In the genomic region with DNA sequence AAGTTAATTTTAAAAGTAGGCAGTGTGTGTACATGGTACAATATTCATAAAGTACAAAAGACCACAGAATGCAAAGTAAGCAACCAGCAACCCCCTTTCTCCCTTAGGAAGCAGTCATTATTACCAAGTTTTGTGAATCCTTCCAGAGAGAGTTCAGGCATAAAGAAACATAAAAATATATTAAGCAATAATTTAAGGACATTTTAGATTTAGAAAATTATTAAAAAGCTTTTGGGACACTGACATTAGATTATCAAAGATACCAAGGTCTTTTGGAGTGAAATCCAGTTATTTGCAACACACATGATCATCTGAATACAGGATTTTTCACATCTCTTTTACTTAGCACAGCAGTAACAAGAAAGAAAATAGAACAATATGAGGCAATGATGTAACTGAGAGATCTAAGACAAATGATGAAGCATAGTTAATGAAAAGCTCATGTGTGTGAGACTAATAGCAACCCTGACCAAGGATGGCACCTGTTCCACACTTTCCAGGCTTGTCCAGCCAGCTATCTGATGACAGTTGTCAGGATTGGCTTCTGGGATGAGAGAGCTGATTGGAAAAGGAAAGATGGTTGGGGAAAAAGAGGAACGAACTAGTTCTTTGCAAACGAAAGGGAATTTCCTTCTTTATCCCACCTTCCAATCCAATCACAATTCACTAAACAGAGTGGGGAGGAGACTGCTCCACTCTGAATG, we compare ENCODE assay signal across 14 cellular contexts.
DNase-seq lines count a peak whose midpoint lies in the region; ATAC-seq lines count a peak whose summit lies in the region.
"Had no signal": no experiment of that assay in that cellular context is flagged by ENCODE, and none has a peak within 500 bp of the region (broad histone marks: within the 10 kb centered on the region; RNA-seq: fewer than 3 reads in every experiment).

No MANE protein-coding gene starts in this region.

- peaks cover 2% of the 10 kb centered on the region for H3K79me2 ChIP-seq in ACC112 (ENCODE audit: control insufficient read depth, insufficient read depth, low read length, unreplicated experiment)

- H3K4me1 ChIP-seq in ACC112 (ENCODE audit: control insufficient read depth, insufficient read depth, low read length, unreplicated experiment) (peaks cover 41% of the 10 kb centered on the region), HUES64 (ENCODE audit: insufficient read depth, low read length) (peaks cover 13% of the 10 kb centered on the region; the same call in 1 of the 2 replicates), mesodermal cell (ENCODE audit: control insufficient read depth, insufficient read depth, low read length, poor library complexity, severe bottlenecking) (peaks cover 14% of the 10 kb centered on the region)
- H3K4me1 ChIP-seq in effector memory CD4-positive, alpha-beta T cell (ENCODE audit: control insufficient read depth, insufficient read depth, low read length, poor library complexity, severe bottlenecking) = no peaks in the 10 kb centered on the region
- H3K4me1 ChIP-seq: esophagus muscularis mucosa, tibial artery had no signal

- H3K36me3 ChIP-seq in ACC112 (ENCODE audit: insufficient read depth, low read length) = no peaks in the 10 kb centered on the region
- H3K36me3 ChIP-seq in HUES64 (ENCODE audit: insufficient read depth, low read length) = no peaks in the 10 kb centered on the region
- H3K36me3 ChIP-seq in mesodermal cell (ENCODE audit: control insufficient read depth, insufficient read depth, low read length) = no peaks in the 10 kb centered on the region
- H3K36me3 ChIP-seq in effector memory CD4-positive, alpha-beta T cell (ENCODE audit: control insufficient read depth, insufficient read depth, low read length) = no peaks in the 10 kb centered on the region
- H3K36me3 ChIP-seq: esophagus muscularis mucosa, tibial artery had no signal

- H3K9me3 ChIP-seq in HUES64 (ENCODE audit: insufficient read depth, low read depth, low read length) (no peaks in the 10 kb centered on the region), mesodermal cell (ENCODE audit: control insufficient read depth, low read length) (no peaks in the 10 kb centered on the region)
- no peaks in the 10 kb centered on the region for H3K9me3 ChIP-seq in effector memory CD4-positive, alpha-beta T cell (ENCODE audit: control insufficient read depth, low read length)
- H3K9me3 ChIP-seq: esophagus muscularis mucosa, tibial artery had no signal

- H3K27me3 ChIP-seq in ACC112 (ENCODE audit: insufficient read depth, low read length) (no peaks in the 10 kb centered on the region), HUES64 (ENCODE audit: insufficient read depth, low read length) (no peaks in the 10 kb centered on the region)
- H3K27me3 ChIP-seq in effector memory CD4-positive, alpha-beta T cell (replicated peaks; ENCODE audit: control insufficient read depth, insufficient read depth, low read length, poor library complexity, severe bottlenecking) = no peaks in the 10 kb centered on the region
- H3K27me3 ChIP-seq: esophagus muscularis mucosa, tibial artery had no signal

- H3K4me3 ChIP-seq in ACC112 (ENCODE audit: low read depth, low read length) (peak overlapping the region; percentile 60), HUES64 (ENCODE audit: low read length) (no peak overlapping the region), mesodermal cell (ENCODE audit: extremely low read depth, insufficient read depth, low read length, poor library complexity, severe bottlenecking) (no peak overlapping the region)
- H3K4me3 ChIP-seq in effector memory CD4-positive, alpha-beta T cell (ENCODE audit: insufficient read depth, low read depth, low read length, poor library complexity, severe bottlenecking) = no peak overlapping the region
- H3K4me3 ChIP-seq: esophagus muscularis mucosa, tibial artery had no signal

- H3K9ac ChIP-seq in HUES64 (ENCODE audit: low read depth, low read length) = no peak overlapping the region

- peak overlapping the region; percentile 98 for H3K27ac ChIP-seq in ACC112 (ENCODE audit: low read depth, low read length)
- peak overlapping the region; percentile 56 for H3K27ac ChIP-seq in HUES64 (ENCODE audit: low read depth, low read length)
- peak overlapping the region; percentile 3 for H3K27ac ChIP-seq in caudate nucleus (ENCODE audit: low read depth, low read length)
- H3K27ac ChIP-seq in mesodermal cell (ENCODE audit: low read depth, low read length, severe bottlenecking) = peak overlapping the region; percentile 82
- H3K27ac ChIP-seq in effector memory CD4-positive, alpha-beta T cell (ENCODE audit: insufficient read depth, low read length, poor library complexity, severe bottlenecking) = no peak overlapping the region
- H3K27ac ChIP-seq: esophagus muscularis mucosa, tibial artery had no signal

- WGBS in HUES64 = 56% methylated on average over 1 of the region's 2 CpGs
- no CpG with 5 or more reads among the region's 2 CpGs for WGBS in mesodermal cell (ENCODE audit: insufficient coverage in 2 of 2), 2 experiments

- DNase-seq in caudate nucleus (lab: John Stamatoyannopoulos, UW) (no peak), NCI-H1048 (lab: John Stamatoyannopoulos, UW) (no peak), cerebellum (ENCODE audit: low spot score) (no peak)
- DNase-seq in effector memory CD4-positive, alpha-beta T cell = no peak
- DNase-seq: activated CD4-positive, alpha-beta T cell treated with anti-CD3 and anti-CD28 coated beads, Interleukin-2, amount 50 U/mL, for 1 hour; activated T-cell treated with anti-CD3 and anti-CD28 coated beads, Interleukin-2, amount 50 U/mL, for 4 hours; DMS 273 treated with DMSO at 0.1 percent for 48 hours; NCI-H1092; tibial artery had no signal

- ATAC-seq in HG03442 (IDR thresholded peaks at IDR 0.05; ENCODE audit: unreplicated experiment) = no peak

- H2AFZ ChIP-seq in ACC112 (ENCODE audit: low read length, unreplicated experiment) = peak overlapping the region; percentile 30
